Comparison of ENCODE assay signal across 23 cellular contexts in genomic region chr10:20271490-20271889, GRCh38.
"Had no signal": no experiment of that assay in that cellular context is flagged by ENCODE, and none has a peak within 500 bp of the region (broad histone marks: within the 10 kb centered on the region; RNA-seq: fewer than 3 reads in every experiment).

No MANE protein-coding gene starts in this region.

- H3K27me3 ChIP-seq: heart right ventricle, upper lobe of left lung had no signal

- H3K9me3 ChIP-seq: heart right ventricle, upper lobe of left lung had no signal

- H3K27ac ChIP-seq: heart right ventricle, upper lobe of left lung, VCaP had no signal

- H3K4me3 ChIP-seq: heart right ventricle, lung, upper lobe of left lung had no signal

- DNase-seq: activated CD4-positive, alpha-beta T cell treated with anti-CD3 and anti-CD28 coated beads, Interleukin-2, amount 50 U/mL, for 1 hour; activated CD4-positive, CD25-positive, alpha-beta regulatory T cell treated with anti-CD3 and anti-CD28 coated beads, Interleukin-2, amount 50 U/mL, for 72 hours; activated CD8-positive, alpha-beta T cell treated with anti-CD3 and anti-CD28 coated beads, Interleukin-2, amount 10 ng/mL, durations not matched to agents 7 days and 5 days; activated gamma-delta T cell treated with Interleukin-2 at 50 U/mL for 16 hours; aorta; central memory CD4-positive, alpha-beta T cell; dermis blood vessel endothelial cell; effector CD8-positive, alpha-beta T cell; erythroblast; foreskin fibroblast; heart right ventricle; kidney; nucleus accumbens; posterior cingulate gyrus; small intestine; stimulated activated CD4-positive, alpha-beta T cell treated with anti-CD3 and anti-CD28 coated beads, Interleukin-15, amount 100 ng/mL, for 24 hours; stimulated activated CD4-positive, alpha-beta T cell treated with anti-CD3 and anti-CD28 coated beads, Interleukin-2, amount 100 ng/mL, for 48 hours; stimulated activated CD8-positive, alpha-beta memory T cell treated with anti-CD3 and anti-CD28 coated beads, Interleukin-4, amount 100 ng/mL, for 48 hours; stimulated activated naive B cell treated with anti-CD40 and anti-IgM and Interleukin-4, amounts not matched to agents 10 μg/mL and 1 μg/mL and 100 μg/mL, for 72 hours; T-cell; upper lobe of left lung had no signal

- H3K36me3 ChIP-seq: upper lobe of left lung had no signal

- H3K4me1 ChIP-seq: upper lobe of left lung had no signal
